Comparison of ENCODE assay signal across 20 cellular contexts in the genomic region with DNA sequence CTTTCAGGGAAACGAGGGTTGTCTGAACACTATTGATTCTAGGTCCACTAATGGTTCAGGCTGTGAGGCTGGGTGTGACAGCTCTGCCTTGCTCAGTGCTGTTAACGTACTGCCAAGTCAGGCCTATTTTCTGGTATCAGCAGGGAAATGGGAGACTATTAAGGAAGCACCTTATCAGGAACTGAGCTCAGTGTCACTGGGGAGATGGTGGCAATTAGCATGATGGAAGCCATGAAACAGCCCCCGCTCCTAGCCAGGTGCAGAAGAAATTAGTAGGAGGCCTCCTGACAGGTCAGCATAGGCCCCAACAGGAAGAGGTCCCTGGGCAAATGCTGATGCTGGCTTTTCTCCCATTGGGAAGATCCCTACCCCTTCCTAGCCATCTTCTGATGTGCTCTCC. TPM values are rescaled to one million over a fixed set of nuclear protein-coding genes. Genes with fewer than 3 reads are reported as not detected.
"Had no signal": no experiment of that assay in that cellular context is flagged by ENCODE, and none has a peak within 500 bp of the region (broad histone marks: within the 10 kb centered on the region; RNA-seq: fewer than 3 reads in every experiment).

No MANE protein-coding gene starts in this region.

- H3K9me3 ChIP-seq: lower lobe of right lung had no signal

- DNase-seq: activated CD4-positive, alpha-beta memory T cell treated with anti-CD3 and anti-CD28 coated beads for 36 hours; activated CD4-positive, alpha-beta T cell treated with anti-CD3 and anti-CD28 coated beads for 36 hours; activated naive CD8-positive, alpha-beta T cell treated with anti-CD3 and anti-CD28 coated beads for 36 hours; activated T-cell treated with anti-CD3 and anti-CD28 coated beads for 4 hours; amygdala; caudate nucleus; dorsolateral prefrontal cortex; foreskin fibroblast; left cardiac atrium; lower lobe of right lung; right cardiac atrium; small intestine; stimulated activated CD4-positive, alpha-beta T cell treated with anti-CD3 and anti-CD28 coated beads, Interleukin-15, amount 100 ng/mL, for 24 hours; stimulated activated CD4-positive, alpha-beta T cell treated with anti-CD3 and anti-CD28 coated beads, Interleukin-2, amount 100 ng/mL, for 48 hours; stimulated activated naive CD8-positive, alpha-beta T cell treated with anti-CD3 and anti-CD28 coated beads, Interleukin-15, amount 100 ng/mL, for 72 hours; trophoblast cell; WERI-Rb-1 had no signal

- FAIRE-seq: small intestine had no signal

- H3K27ac ChIP-seq: body of pancreas, epithelial cell of prostate, WERI-Rb-1 had no signal

- H3K27me3 ChIP-seq: body of pancreas, dorsolateral prefrontal cortex had no signal

- H3K4me3 ChIP-seq: body of pancreas, dorsolateral prefrontal cortex, lower lobe of right lung had no signal

- H3K36me3 ChIP-seq: lower lobe of right lung, WERI-Rb-1 had no signal

RNA-seq across cellular contexts. Expression of gene LMO2, which starts 42.6 kb away (rescaled TPM):
- total RNA-seq: activated CD4-positive, alpha-beta memory T cell treated with anti-CD3 and anti-CD28 coated beads for 36 hours; activated CD4-positive, alpha-beta T cell treated with anti-CD3 and anti-CD28 coated beads for 36 hours; natural killer cell treated with Interleukin-12 subunit alpha and Interleukin-12 subunit beta and Interleukin-15 and Interleukin-18, amount 100 ng/mL, for 72 hours had no signal
